1 cellular context compared by ENCODE assay signal in the genomic region with DNA sequence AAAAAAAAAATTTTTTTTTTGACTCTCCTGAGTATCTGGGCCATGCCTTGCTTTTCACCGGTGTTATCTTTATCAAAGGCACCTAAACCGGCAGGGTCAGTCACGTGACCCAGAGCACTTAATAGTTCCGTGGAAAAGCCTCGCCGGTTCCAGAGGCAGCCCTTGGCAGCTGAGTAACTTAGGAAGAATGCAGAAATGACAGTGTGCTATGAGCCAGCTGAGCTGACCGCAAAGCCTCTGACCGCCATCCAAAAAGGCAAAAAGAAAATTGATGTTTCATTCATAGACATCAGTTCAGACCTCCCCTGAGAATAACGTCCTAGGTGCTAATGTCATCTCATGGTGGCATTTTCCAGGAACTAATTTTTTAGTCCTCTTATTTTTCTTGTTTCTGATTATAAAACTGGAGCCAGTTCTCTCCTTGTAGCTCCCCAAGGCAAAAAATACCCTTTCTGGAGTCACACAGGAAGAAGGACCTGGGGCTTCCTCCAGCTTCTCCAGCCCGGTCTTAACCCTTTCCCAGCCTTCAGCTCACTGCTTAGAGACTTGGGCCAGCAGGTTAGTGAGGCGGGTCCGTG.
TF ChIP-seq lines count a peak whose summit lies in the region.

No MANE protein-coding gene starts in this region.

TF ChIP-seq in K562, 482 proteins besides CTCF, POLR2A, EP300 and RAD21 (continued from another document and continues in another):
- no peak for TF ChIP-seq ZMIZ1 (IDR thresholded peaks at IDR 0.05; ENCODE audit: low read depth in 2 of 2, low read length in 2 of 2)
- TF ChIP-seq CHD1 (IDR thresholded peaks at IDR 0.05; ENCODE audit: low read length): no peak
- peak; percentile 71 for TF ChIP-seq L3MBTL2 (IDR thresholded peaks at IDR 0.05)
- no peak for TF ChIP-seq ZNF431 (CRISPR knock-in tag; IDR thresholded peaks at IDR 0.05)
- TF ChIP-seq ZBTB17 (CRISPR knock-in tag; IDR thresholded peaks at IDR 0.05): no peak
- no peak for TF ChIP-seq HINFP (tag; conservative IDR thresholded peaks at IDR 0.05; ENCODE audit: low read depth)
- no peak for TF ChIP-seq NFRKB (IDR thresholded peaks at IDR 0.05; ENCODE audit: low read depth)
- TF ChIP-seq ZNF717 (CRISPR knock-in tag; IDR thresholded peaks at IDR 0.05): no peak
- no peak for TF ChIP-seq SMC3 (conservative IDR thresholded peaks at IDR 0.05; ENCODE audit: insufficient read depth, low read depth, low read length)
- no peak; the same call in 1 of the 2 replicates for TF ChIP-seq NBN (IDR thresholded peaks at IDR 0.05; ENCODE audit: low read depth)
- peak; percentile 26 for TF ChIP-seq HDAC3 (IDR thresholded peaks at IDR 0.05; ENCODE audit: borderline replicate concordance, partially characterized antibody)
- no peak for TF ChIP-seq SMARCA5 (IDR thresholded peaks at IDR 0.05)
- TF ChIP-seq, protein P1, sequence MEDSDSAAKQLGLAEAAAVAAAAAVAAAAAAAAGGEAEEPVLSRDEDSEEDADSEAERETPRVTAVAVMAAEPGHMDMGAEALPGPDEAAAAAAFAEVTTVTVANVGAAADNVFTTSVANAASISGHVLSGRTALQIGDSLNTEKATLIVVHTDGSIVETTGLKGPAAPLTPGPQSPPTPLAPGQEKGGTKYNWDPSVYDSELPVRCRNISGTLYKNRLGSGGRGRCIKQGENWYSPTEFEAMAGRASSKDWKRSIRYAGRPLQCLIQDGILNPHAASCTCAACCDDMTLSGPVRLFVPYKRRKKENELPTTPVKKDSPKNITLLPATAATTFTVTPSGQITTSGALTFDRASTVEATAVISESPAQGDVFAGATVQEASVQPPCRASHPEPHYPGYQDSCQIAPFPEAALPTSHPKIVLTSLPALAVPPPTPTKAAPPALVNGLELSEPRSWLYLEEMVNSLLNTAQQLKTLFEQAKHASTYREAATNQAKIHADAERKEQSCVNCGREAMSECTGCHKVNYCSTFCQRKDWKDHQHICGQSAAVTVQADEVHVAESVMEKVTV (CRISPR knock-in tag; IDR thresholded peaks at IDR 0.05): no peak
- TF ChIP-seq, protein P2, sequence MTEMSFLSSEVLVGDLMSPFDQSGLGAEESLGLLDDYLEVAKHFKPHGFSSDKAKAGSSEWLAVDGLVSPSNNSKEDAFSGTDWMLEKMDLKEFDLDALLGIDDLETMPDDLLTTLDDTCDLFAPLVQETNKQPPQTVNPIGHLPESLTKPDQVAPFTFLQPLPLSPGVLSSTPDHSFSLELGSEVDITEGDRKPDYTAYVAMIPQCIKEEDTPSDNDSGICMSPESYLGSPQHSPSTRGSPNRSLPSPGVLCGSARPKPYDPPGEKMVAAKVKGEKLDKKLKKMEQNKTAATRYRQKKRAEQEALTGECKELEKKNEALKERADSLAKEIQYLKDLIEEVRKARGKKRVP (CRISPR knock-in tag; IDR thresholded peaks at IDR 0.05): no peak
- TF ChIP-seq ZNF77 (CRISPR knock-in tag; IDR thresholded peaks at IDR 0.05): no peak
- no peak for TF ChIP-seq NFE2L1 (tag; IDR thresholded peaks at IDR 0.05; ENCODE audit: borderline replicate concordance, low read depth)
- TF ChIP-seq BRF2 (IDR thresholded peaks at IDR 0.05; ENCODE audit: borderline replicate concordance, insufficient read depth, insufficient read length): no peak
- no peak for TF ChIP-seq ZNF316 (IDR thresholded peaks at IDR 0.05)
- no peak for TF ChIP-seq NONO (IDR thresholded peaks at IDR 0.05; ENCODE audit: low read depth in 2 of 2, low read length in 1 of 2)
- TF ChIP-seq ZNF239 (CRISPR knock-in tag; IDR thresholded peaks at IDR 0.05): no peak
- TF ChIP-seq SIRT6 (IDR thresholded peaks at IDR 0.05; ENCODE audit: low read depth, low read length): no peak
- TF ChIP-seq SP1 (CRISPR knock-in tag; IDR thresholded peaks at IDR 0.05): no peak
- no peak for TF ChIP-seq YBX1 (IDR thresholded peaks at IDR 0.05)
- TF ChIP-seq RCOR1 (IDR thresholded peaks at IDR 0.05; ENCODE audit: borderline replicate concordance in 1 of 2, low read depth in 2 of 2, low read length in 2 of 2): peak in 1 of 2 experiments; percentile 31; a peak in 1 of 4 replicates
- no peak for TF ChIP-seq ARID2 (IDR thresholded peaks at IDR 0.05)
- no peak for TF ChIP-seq ZNF184 (CRISPR knock-in tag; IDR thresholded peaks at IDR 0.05)
- peak; percentile 74 for TF ChIP-seq MEIS2 (IDR thresholded peaks at IDR 0.05; ENCODE audit: partially characterized antibody)
- no peak for TF ChIP-seq BRF1 (IDR thresholded peaks at IDR 0.05; ENCODE audit: borderline replicate concordance, extremely low read depth, insufficient read length)
- TF ChIP-seq KLF16 (IDR thresholded peaks at IDR 0.05): peak; percentile 28; the same call in 1 of the 2 replicates
- no peak for TF ChIP-seq ETS1 (conservative IDR thresholded peaks at IDR 0.05; ENCODE audit: control insufficient read depth, low read depth, low read length)
- TF ChIP-seq, protein P3, sequence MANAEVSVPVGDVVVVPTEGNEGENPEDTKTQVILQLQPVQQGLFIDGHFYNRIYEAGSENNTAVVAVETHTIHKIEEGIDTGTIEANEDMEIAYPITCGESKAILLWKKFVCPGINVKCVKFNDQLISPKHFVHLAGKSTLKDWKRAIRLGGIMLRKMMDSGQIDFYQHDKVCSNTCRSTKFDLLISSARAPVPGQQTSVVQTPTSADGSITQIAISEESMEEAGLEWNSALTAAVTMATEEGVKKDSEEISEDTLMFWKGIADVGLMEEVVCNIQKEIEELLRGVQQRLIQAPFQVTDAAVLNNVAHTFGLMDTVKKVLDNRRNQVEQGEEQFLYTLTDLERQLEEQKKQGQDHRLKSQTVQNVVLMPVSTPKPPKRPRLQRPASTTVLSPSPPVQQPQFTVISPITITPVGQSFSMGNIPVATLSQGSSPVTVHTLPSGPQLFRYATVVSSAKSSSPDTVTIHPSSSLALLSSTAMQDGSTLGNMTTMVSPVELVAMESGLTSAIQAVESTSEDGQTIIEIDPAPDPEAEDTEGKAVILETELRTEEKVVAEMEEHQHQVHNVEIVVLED (CRISPR knock-in tag; IDR thresholded peaks at IDR 0.05): no peak
- TF ChIP-seq JUND (IDR thresholded peaks at IDR 0.05; ENCODE audit: borderline replicate concordance, low read depth, low read length): peak; percentile 91
- peak; percentile 89; the same call in 2 of the 3 replicates for TF ChIP-seq JUND (tag; IDR thresholded peaks at IDR 0.05; ENCODE audit: borderline replicate concordance, low read depth, low read length)
- TF ChIP-seq CHD2 (IDR thresholded peaks at IDR 0.05; ENCODE audit: low read depth, low read length): no peak
- TF ChIP-seq CBFB (CRISPR knock-in tag; IDR thresholded peaks at IDR 0.05): peak; percentile 89
- no peak for TF ChIP-seq PTTG1 (tag; IDR thresholded peaks at IDR 0.05; ENCODE audit: low read depth)
- TF ChIP-seq ZNF609 (CRISPR knock-in tag; IDR thresholded peaks at IDR 0.05; ENCODE audit: borderline replicate concordance): no peak
- TF ChIP-seq DDX20 (tag; IDR thresholded peaks at IDR 0.05; ENCODE audit: low read depth): no peak
- TF ChIP-seq KAT2B (IDR thresholded peaks at IDR 0.05; ENCODE audit: low read depth, low read length): no peak
- no peak for TF ChIP-seq NELFE (IDR thresholded peaks at IDR 0.05; ENCODE audit: insufficient read depth, insufficient read length)
